In genomic region chr5:102296229-102296817, GRCh38 we compare ENCODE assay signal across 8 cellular contexts. TPM values are rescaled to one million over a fixed set of nuclear protein-coding genes. Genes with fewer than 3 reads are reported as not detected.
A peak's percentile ranks its signal among the peaks of the same experiment; 100 is the strongest.
DNase-seq lines count a peak whose midpoint lies in the region; ATAC-seq and TF ChIP-seq lines count a peak whose summit lies in the region.

TSS of gene SLCO4C1 (minus strand) at chr5:102296284. CDS start at chr5:102296262, 22 bp downstream.

- ATAC-seq in HG02588 (IDR thresholded peaks at IDR 0.05; ENCODE audit: unreplicated experiment) (peak; percentile 98), body of pancreas (peak; percentile 97)

- H3K36me3 ChIP-seq in body of pancreas (replicated peaks in 1 of 2; ENCODE audit: insufficient read depth in 1 of 2, low read depth in 2 of 2), result no peaks in the 10 kb centered on the region

- peak within 1 kb of the TSS in 3 of 4 donors; percentile 55 to 65 (median 62) for H3K27ac ChIP-seq in body of pancreas
- peak within 1 kb of the TSS in 7 of 21 experiments; percentile 2 to 68 (median 34) for H3K27ac ChIP-seq in skin epidermis

- peak; percentile 47 to 69 (median 57) for TF ChIP-seq POLR2A in body of pancreas (IDR thresholded peaks at IDR 0.05)

- H3K4me1 ChIP-seq in body of pancreas, result peaks cover 15% of the 10 kb centered on the region

- H3K9me3 ChIP-seq in body of pancreas, result no peaks in the 10 kb centered on the region

- WGBS in body of pancreas, 2 donors, result 0 to 1% methylated on average over 15 to 38 of the region's 38 CpGs

- intact Hi-C loops in body of pancreas (cut with DNase I), result no loop called here

- H3K27me3 ChIP-seq in body of pancreas, result no peaks in the 10 kb centered on the region

- H3K4me3 ChIP-seq in body of pancreas (peak within 1 kb of the TSS; percentile 16 to 26), skin epidermis (peak within 1 kb of the TSS; percentile 23 to 52 (median 29))

- TF ChIP-seq CTCF in GM12874 (IDR thresholded peaks at IDR 0.05; ENCODE audit: insufficient read depth, low read depth, low read length) (peak; percentile 89), body of pancreas (IDR thresholded peaks at IDR 0.05) (peak; percentile 63 to 83 (median 75))

- peak; percentile 56 for DNase-seq in NCI-H1105 treated with DMSO at 0.1 percent for 48 hours (lab: John Stamatoyannopoulos, UW)
- peak; percentile 28 for DNase-seq in T-helper 22 cell (ENCODE audit: low read depth)
- peak; percentile 88 to 93 (median 90) for DNase-seq in body of pancreas
- DNase-seq in iPS-NIHi7 (ENCODE audit: extremely low spot score), result peak; percentile 91
- no peak for DNase-seq in A172 (ENCODE audit: low spot score)

RNA-seq across cellular contexts. Expression of gene SLCO4C1, which starts in this region (rescaled TPM):
- total RNA-seq in body of pancreas, result 1 to 10 TPM in 1 of 2 donors, under 1 TPM in 1; 0.99 to 1.6 TPM
- total RNA-seq in A172 (2014; rRNA removed; shearing (Covaris generic)), result not detected in 2 replicates
